In the genomic region with DNA sequence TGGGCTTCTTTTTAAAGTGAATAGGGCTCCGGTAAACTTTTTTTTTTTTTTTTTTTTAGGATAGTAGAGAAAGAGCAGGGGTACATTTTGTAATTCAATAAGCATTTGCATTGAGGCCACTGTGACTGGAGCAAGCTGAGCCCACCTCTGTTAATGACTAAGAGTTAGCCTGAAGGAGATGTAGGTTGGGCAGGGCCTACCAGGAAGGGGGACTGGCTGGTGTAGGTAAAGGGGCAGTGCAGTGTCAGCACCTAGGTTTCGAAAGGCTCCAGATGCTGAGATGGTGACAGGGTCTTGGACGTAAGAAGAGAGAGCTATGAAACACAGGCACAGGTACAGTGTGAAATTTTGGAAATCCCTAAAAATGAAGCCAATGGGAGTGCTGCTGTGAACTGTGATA, we compare ENCODE assay signal across 2 cellular contexts.
TF ChIP-seq lines count a peak whose summit lies in the region.

No MANE protein-coding gene starts in this region.

TF ChIP-seq in WTC11, 78 proteins besides CTCF, POLR2A, EP300 and RAD21:
- TF ChIP-seq, protein P1, sequence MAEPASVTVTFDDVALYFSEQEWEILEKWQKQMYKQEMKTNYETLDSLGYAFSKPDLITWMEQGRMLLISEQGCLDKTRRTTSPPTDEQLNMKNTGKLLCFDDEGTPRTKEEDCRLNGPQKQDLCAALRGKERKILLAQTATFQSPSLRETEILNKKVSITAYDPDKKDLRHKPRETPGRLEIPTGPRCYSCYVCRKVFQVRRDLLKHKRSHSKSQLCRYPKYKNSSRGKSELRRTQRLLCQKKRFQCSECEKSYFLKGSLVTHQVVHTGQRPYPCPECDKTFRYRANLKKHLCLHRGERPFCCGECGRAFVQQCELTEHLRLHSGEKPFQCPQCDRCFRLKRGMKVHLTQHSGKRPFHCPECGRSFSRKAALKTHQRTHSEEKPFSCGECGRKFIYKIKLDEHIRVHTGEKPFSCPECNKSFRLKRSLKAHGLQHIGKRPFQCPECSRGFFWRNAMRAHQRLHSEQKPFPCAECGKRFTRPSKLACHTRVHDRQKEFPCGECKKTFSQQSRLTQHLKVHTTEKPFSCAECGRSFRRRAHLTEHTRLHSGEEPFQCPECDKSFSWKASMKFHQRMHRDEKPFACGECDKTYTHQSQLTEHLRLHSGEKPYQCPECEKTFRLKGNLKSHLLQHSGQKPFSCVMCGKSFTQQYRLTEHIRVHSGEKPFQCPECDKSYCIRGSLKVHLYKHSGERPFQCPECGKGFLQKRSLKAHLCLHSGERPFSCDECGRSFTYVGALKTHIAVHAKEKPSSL (CRISPR knock-in tag; conservative IDR thresholded peaks at IDR 0.05) = no peak
- TF ChIP-seq FOXJ3 (CRISPR knock-in tag; IDR thresholded peaks at IDR 0.05; ENCODE audit: borderline replicate concordance) (no peak), GTF2I (CRISPR knock-in tag; conservative IDR thresholded peaks at IDR 0.05) (no peak), ATF3 (CRISPR knock-in tag; conservative IDR thresholded peaks at IDR 0.05) (no peak), ATF1 (CRISPR knock-in tag; IDR thresholded peaks at IDR 0.05) (no peak), NR1H2 (CRISPR knock-in tag; IDR thresholded peaks at IDR 0.05) (no peak), NFE2L1 (CRISPR knock-in tag; IDR thresholded peaks at IDR 0.05) (no peak), JUN (CRISPR knock-in tag; IDR thresholded peaks at IDR 0.05) (no peak), ZNF138 (CRISPR knock-in tag; conservative IDR thresholded peaks at IDR 0.05) (no peak), SMAD4 (CRISPR knock-in tag; IDR thresholded peaks at IDR 0.05) (no peak), HMGA2 (CRISPR knock-in tag; IDR thresholded peaks at IDR 0.05) (no peak), OVOL2 (CRISPR knock-in tag; IDR thresholded peaks at IDR 0.05; ENCODE audit: borderline replicate concordance) (no peak)
- TF ChIP-seq, protein P2, sequence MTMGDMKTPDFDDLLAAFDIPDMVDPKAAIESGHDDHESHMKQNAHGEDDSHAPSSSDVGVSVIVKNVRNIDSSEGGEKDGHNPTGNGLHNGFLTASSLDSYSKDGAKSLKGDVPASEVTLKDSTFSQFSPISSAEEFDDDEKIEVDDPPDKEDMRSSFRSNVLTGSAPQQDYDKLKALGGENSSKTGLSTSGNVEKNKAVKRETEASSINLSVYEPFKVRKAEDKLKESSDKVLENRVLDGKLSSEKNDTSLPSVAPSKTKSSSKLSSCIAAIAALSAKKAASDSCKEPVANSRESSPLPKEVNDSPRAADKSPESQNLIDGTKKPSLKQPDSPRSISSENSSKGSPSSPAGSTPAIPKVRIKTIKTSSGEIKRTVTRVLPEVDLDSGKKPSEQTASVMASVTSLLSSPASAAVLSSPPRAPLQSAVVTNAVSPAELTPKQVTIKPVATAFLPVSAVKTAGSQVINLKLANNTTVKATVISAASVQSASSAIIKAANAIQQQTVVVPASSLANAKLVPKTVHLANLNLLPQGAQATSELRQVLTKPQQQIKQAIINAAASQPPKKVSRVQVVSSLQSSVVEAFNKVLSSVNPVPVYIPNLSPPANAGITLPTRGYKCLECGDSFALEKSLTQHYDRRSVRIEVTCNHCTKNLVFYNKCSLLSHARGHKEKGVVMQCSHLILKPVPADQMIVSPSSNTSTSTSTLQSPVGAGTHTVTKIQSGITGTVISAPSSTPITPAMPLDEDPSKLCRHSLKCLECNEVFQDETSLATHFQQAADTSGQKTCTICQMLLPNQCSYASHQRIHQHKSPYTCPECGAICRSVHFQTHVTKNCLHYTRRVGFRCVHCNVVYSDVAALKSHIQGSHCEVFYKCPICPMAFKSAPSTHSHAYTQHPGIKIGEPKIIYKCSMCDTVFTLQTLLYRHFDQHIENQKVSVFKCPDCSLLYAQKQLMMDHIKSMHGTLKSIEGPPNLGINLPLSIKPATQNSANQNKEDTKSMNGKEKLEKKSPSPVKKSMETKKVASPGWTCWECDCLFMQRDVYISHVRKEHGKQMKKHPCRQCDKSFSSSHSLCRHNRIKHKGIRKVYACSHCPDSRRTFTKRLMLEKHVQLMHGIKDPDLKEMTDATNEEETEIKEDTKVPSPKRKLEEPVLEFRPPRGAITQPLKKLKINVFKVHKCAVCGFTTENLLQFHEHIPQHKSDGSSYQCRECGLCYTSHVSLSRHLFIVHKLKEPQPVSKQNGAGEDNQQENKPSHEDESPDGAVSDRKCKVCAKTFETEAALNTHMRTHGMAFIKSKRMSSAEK (CRISPR knock-in tag; IDR thresholded peaks at IDR 0.05; ENCODE audit: borderline replicate concordance) = no peak

TF ChIP-seq in HepG2, 621 proteins besides CTCF, POLR2A, EP300 and RAD21:
- TF ChIP-seq KLF13 (CRISPR knock-in tag; IDR thresholded peaks at IDR 0.05) (no peak), ZNF672 (CRISPR knock-in tag; IDR thresholded peaks at IDR 0.05) (no peak), FOXA1 (IDR thresholded peaks at IDR 0.05) (no peak), FOXA1 (CRISPR knock-in tag; IDR thresholded peaks at IDR 0.05) (no peak)
